In genomic region chr6:70398783-70399730, GRCh38 we compare ENCODE assay signal across 2 cellular contexts.
TF ChIP-seq lines count a peak whose summit lies in the region.

No MANE protein-coding gene starts in this region.

TF ChIP-seq in K562, 482 proteins besides CTCF, POLR2A, EP300 and RAD21 (continued from another document and continues in another):
- TF ChIP-seq STAT5A (IDR thresholded peaks at IDR 0.05; ENCODE audit: borderline replicate concordance, low read length), result peak; percentile 37; the same call in 1 of the 2 replicates
- TF ChIP-seq POLR2AphosphoS5 (IDR thresholded peaks at IDR 0.05; ENCODE audit: control insufficient read depth, insufficient read depth, low read depth, low read length), result peak; percentile 21; the same call in 1 of the 2 replicates
- TF ChIP-seq ZNF324 (CRISPR knock-in tag; IDR thresholded peaks at IDR 0.05), result no peak
- peak; percentile 58 for TF ChIP-seq DACH1 (IDR thresholded peaks at IDR 0.05; ENCODE audit: partially characterized antibody)
- TF ChIP-seq NFE2 (IDR thresholded peaks at IDR 0.05; ENCODE audit: low read depth), result peak; percentile 47
- TF ChIP-seq CEBPB (tag; IDR thresholded peaks at IDR 0.05), result peak; percentile 75
- peak; percentile 88 for TF ChIP-seq FOSL1 (tag; conservative IDR thresholded peaks at IDR 0.05)
- TF ChIP-seq CHCHD3 (CRISPR knock-in tag; IDR thresholded peaks at IDR 0.05), result no peak
- TF ChIP-seq TEAD4 (IDR thresholded peaks at IDR 0.05; ENCODE audit: low read length), result peak; percentile 28; the same call in 1 of the 2 replicates
- TF ChIP-seq TEAD4 (CRISPR knock-in tag; IDR thresholded peaks at IDR 0.05; ENCODE audit: borderline replicate concordance), result no peak
- TF ChIP-seq BCL6 (CRISPR knock-in tag; IDR thresholded peaks at IDR 0.05), result no peak
- TF ChIP-seq BCLAF1 (IDR thresholded peaks at IDR 0.05; ENCODE audit: borderline replicate concordance in 1 of 2, control insufficient read depth in 1 of 2, low read depth in 2 of 2, low read length in 1 of 2), result peak in 1 of 2 experiments; percentile 60; a peak in 1 of 4 replicates
- TF ChIP-seq JUND (IDR thresholded peaks at IDR 0.05; ENCODE audit: borderline replicate concordance, low read depth, low read length), result peak; percentile 79
- TF ChIP-seq JUND (tag; IDR thresholded peaks at IDR 0.05; ENCODE audit: borderline replicate concordance, low read depth, low read length), result peak; percentile 48; the same call in 1 of the 3 replicates
- peak; percentile 81 for TF ChIP-seq BRD9 (IDR thresholded peaks at IDR 0.05; ENCODE audit: low read depth, partially characterized antibody)
- no peak for TF ChIP-seq ETV5 (CRISPR knock-in tag; IDR thresholded peaks at IDR 0.05; ENCODE audit: low read depth)
- peak; percentile 31; the same call in 1 of the 2 replicates for TF ChIP-seq BACH1 (tag; IDR thresholded peaks at IDR 0.05)
- peak; percentile 72 for TF ChIP-seq ATF3 (IDR thresholded peaks at IDR 0.05)
- no peak for TF ChIP-seq ATF3 (CRISPR knock-in tag; conservative IDR thresholded peaks at IDR 0.05)
- TF ChIP-seq GTF3C2 (IDR thresholded peaks at IDR 0.05; ENCODE audit: borderline replicate concordance, extremely low read depth, insufficient read length), result no peak
- TF ChIP-seq MTA3 (IDR thresholded peaks at IDR 0.05; ENCODE audit: borderline replicate concordance), result 0 out of 2 replicates have a peak, but pooled peaks have one; percentile 33
- TF ChIP-seq CREM (IDR thresholded peaks at IDR 0.05; ENCODE audit: low read depth), result 0 out of 2 replicates have a peak, but pooled peaks have one; percentile 2
- no peak for TF ChIP-seq NR3C1 (CRISPR knock-in tag; IDR thresholded peaks at IDR 0.05)
- TF ChIP-seq POLR2B (IDR thresholded peaks at IDR 0.05; ENCODE audit: low read depth, partially characterized antibody), result no peak
- TF ChIP-seq CEBPG (CRISPR knock-in tag; IDR thresholded peaks at IDR 0.05), result no peak; the same call in 1 of the 2 replicates
- TF ChIP-seq CEBPG (tag; conservative IDR thresholded peaks at IDR 0.05 in 1 of 2, IDR thresholded peaks at IDR 0.05 in 1 of 2), result peak; percentile 70 to 73
- TF ChIP-seq SMARCA4 (IDR thresholded peaks at IDR 0.05), result peak; percentile 36; the same call in 1 of the 2 replicates
- TF ChIP-seq ZNF764 (CRISPR knock-in tag; IDR thresholded peaks at IDR 0.05; ENCODE audit: low read depth), result no peak
- TF ChIP-seq C11orf30 (IDR thresholded peaks at IDR 0.05; ENCODE audit: low read depth), result peak; percentile 64
- TF ChIP-seq CC2D1A (IDR thresholded peaks at IDR 0.05), result no peak
- 0 out of 4 replicates have a peak, but pooled peaks of 1 of the 2 experiments have one; percentile 13 for TF ChIP-seq TBL1XR1 (IDR thresholded peaks at IDR 0.05; ENCODE audit: low read length in 2 of 2)
- peak; percentile 51; the same call in 1 of the 2 replicates for TF ChIP-seq MAFF (IDR thresholded peaks at IDR 0.05; ENCODE audit: low read length)
- TF ChIP-seq ZBTB8A (IDR thresholded peaks at IDR 0.05; ENCODE audit: partially characterized antibody), result no peak

TF ChIP-seq in HepG2, 621 proteins besides CTCF, POLR2A, EP300 and RAD21 (continued from another document and continues in another):
- TF ChIP-seq ARID5B (CRISPR knock-in tag; IDR thresholded peaks at IDR 0.05) (peak; percentile 90), POGZ (CRISPR knock-in tag; IDR thresholded peaks at IDR 0.05) (peak; percentile 25; the same call in 1 of the 2 replicates), ARID2 (CRISPR knock-in tag; IDR thresholded peaks at IDR 0.05; ENCODE audit: borderline replicate concordance) (no peak), SP5 (CRISPR knock-in tag; IDR thresholded peaks at IDR 0.05; ENCODE audit: borderline replicate concordance, low read depth) (peak; percentile 78), MAFK (conservative IDR thresholded peaks at IDR 0.05 in 1 of 2, IDR thresholded peaks at IDR 0.05 in 1 of 2; ENCODE audit: low read length in 2 of 2) (peak; percentile 81 to 83), MIXL1 (CRISPR knock-in tag; IDR thresholded peaks at IDR 0.05) (0 out of 2 replicates have a peak, but pooled peaks have one; percentile 42), ZNF232 (CRISPR knock-in tag; IDR thresholded peaks at IDR 0.05; ENCODE audit: borderline replicate concordance) (no peak), THAP8 (CRISPR knock-in tag; IDR thresholded peaks at IDR 0.05; ENCODE audit: borderline replicate concordance) (no peak), ERF (CRISPR knock-in tag; IDR thresholded peaks at IDR 0.05) (0 out of 2 replicates have a peak, but pooled peaks have one; percentile 40), NCOR1 (IDR thresholded peaks at IDR 0.05; ENCODE audit: borderline replicate concordance, low read length) (peak; percentile 47; the same call in 1 of the 2 replicates), GATA4 (IDR thresholded peaks at IDR 0.05; ENCODE audit: borderline replicate concordance, low read depth) (peak; percentile 81; the same call in 1 of the 2 replicates), PAXIP1 (CRISPR knock-in tag; conservative IDR thresholded peaks at IDR 0.05) (peak; percentile 69), RARA (CRISPR knock-in tag; IDR thresholded peaks at IDR 0.05) (peak; percentile 61), TBL1XR1 (IDR thresholded peaks at IDR 0.05; ENCODE audit: borderline replicate concordance, low read length, partially characterized antibody) (peak; percentile 52), ETV5 (CRISPR knock-in tag; IDR thresholded peaks at IDR 0.05; ENCODE audit: borderline replicate concordance) (peak; percentile 29; the same call in 1 of the 2 replicates), ZSCAN20 (CRISPR knock-in tag; IDR thresholded peaks at IDR 0.05; ENCODE audit: borderline replicate concordance) (no peak), HMG20A (CRISPR knock-in tag; IDR thresholded peaks at IDR 0.05; ENCODE audit: borderline replicate concordance) (peak; percentile 77), FOXP1 (IDR thresholded peaks at IDR 0.05) (no peak), FOXP1 (CRISPR knock-in tag; IDR thresholded peaks at IDR 0.05) (peak; percentile 30; the same call in 1 of the 2 replicates), TEAD3 (CRISPR knock-in tag; optimal IDR thresholded peaks at IDR 0.05; ENCODE audit: borderline replicate concordance) (peak; percentile 65), NCOA2 (CRISPR knock-in tag; IDR thresholded peaks at IDR 0.05) (peak; percentile 71; the same call in 1 of the 2 replicates), ZKSCAN8 (CRISPR knock-in tag; IDR thresholded peaks at IDR 0.05; ENCODE audit: borderline replicate concordance) (peak; percentile 68; the same call in 1 of the 2 replicates), PHF21A (CRISPR knock-in tag; IDR thresholded peaks at IDR 0.05) (peak; percentile 19; the same call in 1 of the 2 replicates), ASH2L (IDR thresholded peaks at IDR 0.05; ENCODE audit: insufficient read length, low read depth, low read length) (peak; percentile 66), ISL2 (CRISPR knock-in tag; IDR thresholded peaks at IDR 0.05) (peak; percentile 77), POLR2AphosphoS5 (IDR thresholded peaks at IDR 0.05; ENCODE audit: low read depth, low read length) (peak; percentile 43), ZNF83 (CRISPR knock-in tag; IDR thresholded peaks at IDR 0.05; ENCODE audit: borderline replicate concordance) (no peak), RBM22 (optimal IDR thresholded peaks at IDR 0.05; ENCODE audit: low read length) (no peak), ARID3A (IDR thresholded peaks at IDR 0.05; ENCODE audit: low read depth, low read length) (peak; percentile 83), NFIC (IDR thresholded peaks at IDR 0.05; ENCODE audit: low read length) (peak; percentile 48; the same call in 1 of the 2 replicates), IKZF5 (CRISPR knock-in tag; IDR thresholded peaks at IDR 0.05) (peak; percentile 72; the same call in 1 of the 2 replicates), HINFP (CRISPR knock-in tag; IDR thresholded peaks at IDR 0.05; ENCODE audit: low read depth) (no peak), HDAC2 (CRISPR knock-in tag; IDR thresholded peaks at IDR 0.05) (0 out of 2 replicates have a peak, but pooled peaks have one; percentile 23), SOX13 (IDR thresholded peaks at IDR 0.05) (peak; percentile 84; the same call in 1 of the 2 replicates), SOX13 (CRISPR knock-in tag; conservative IDR thresholded peaks at IDR 0.05 in 1 of 2, IDR thresholded peaks at IDR 0.05 in 1 of 2) (peak in 1 of 2 experiments; percentile 92; a peak in 2 of 4 replicates), HNRNPUL1 (IDR thresholded peaks at IDR 0.05; ENCODE audit: low read depth, low read length) (no peak; the same call in 1 of the 2 replicates), ZFP82 (CRISPR knock-in tag; IDR thresholded peaks at IDR 0.05; ENCODE audit: borderline replicate concordance) (0 out of 2 replicates have a peak, but pooled peaks have one; percentile 42)
